Comparison of ENCODE assay signal across 8 cellular contexts in the genomic region with DNA sequence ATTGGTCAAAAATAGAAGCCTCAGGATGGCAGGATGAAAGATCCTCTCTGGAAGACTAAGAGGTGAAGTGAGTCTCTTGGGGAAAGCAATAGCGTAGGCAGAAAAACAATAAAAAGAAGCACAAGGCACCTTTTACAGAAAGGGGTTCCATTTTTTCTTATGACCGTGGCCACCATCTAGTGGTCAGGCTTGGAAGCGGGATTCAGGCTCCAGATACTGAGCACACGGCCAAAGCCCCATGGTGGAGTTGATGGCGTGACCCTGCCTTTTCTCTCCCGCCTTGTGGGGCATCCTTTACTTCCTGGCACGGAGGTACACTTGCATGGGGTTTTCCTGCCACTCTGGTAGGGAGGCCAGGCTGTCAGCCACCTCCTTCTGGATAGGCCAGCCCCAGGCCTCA. TPM values are rescaled to one million over a fixed set of nuclear protein-coding genes. Genes with fewer than 3 reads are reported as not detected.
DNase-seq lines count a peak whose midpoint lies in the region; ATAC-seq, FAIRE-seq and TF ChIP-seq lines count a peak whose summit lies in the region.
"Not testable (repeated sequence)": the region's sequence is repeated elsewhere in the genome, so short reads cannot be mapped to it uniquely, and the experiment has no call there.

No MANE protein-coding gene starts in this region.

- H3K4me3 ChIP-seq in body of pancreas, pancreas: not testable (repeated sequence)

- H3K9me3 ChIP-seq in body of pancreas, pancreas: not testable (repeated sequence)

- not testable (repeated sequence) for TF ChIP-seq POLR2A in body of pancreas (IDR thresholded peaks at IDR 0.05)

- peak; percentile 88 for ATAC-seq in GM18502 (IDR thresholded peaks at IDR 0.05; ENCODE audit: poor library complexity, unreplicated experiment)
- ATAC-seq in GM19351 (IDR thresholded peaks at IDR 0.05; ENCODE audit: unreplicated experiment) = peak; percentile 82
- peak; percentile 83 for ATAC-seq in GM21528 (IDR thresholded peaks at IDR 0.05; ENCODE audit: low FRiP score, unreplicated experiment)
- ATAC-seq in HG02678 (IDR thresholded peaks at IDR 0.05; ENCODE audit: unreplicated experiment) = peak; percentile 76
- ATAC-seq in HG03095 (IDR thresholded peaks at IDR 0.05; ENCODE audit: unreplicated experiment) = peak; percentile 76
- ATAC-seq in HG03520 (IDR thresholded peaks at IDR 0.05; ENCODE audit: unreplicated experiment) = peak; percentile 87
- peak; percentile 38 for ATAC-seq in body of pancreas
- ATAC-seq in pancreas = peak in 3 of 4 donors; percentile 67 to 81 (median 70)

- H3K36me3 ChIP-seq in body of pancreas (replicated peaks in 1 of 2; ENCODE audit: insufficient read depth in 1 of 2, low read depth in 2 of 2); pancreas: not testable (repeated sequence)

- not testable (repeated sequence) for H3K4me1 ChIP-seq in body of pancreas, pancreas

- not testable (repeated sequence) for FAIRE-seq in pancreas (lab: Jason Lieb, UNC)

- not testable (repeated sequence) for H3K27me3 ChIP-seq in body of pancreas, pancreas

- DNase-seq in body of pancreas, pancreas: not testable (repeated sequence)

- TF ChIP-seq CTCF in body of pancreas (IDR thresholded peaks at IDR 0.05); pancreas (IDR thresholded peaks at IDR 0.05): not testable (repeated sequence)

- H3K27ac ChIP-seq in body of pancreas, pancreas: not testable (repeated sequence)

- intact Hi-C loops in body of pancreas (cut with DNase I); pancreas (cut with DNase I): not testable (repeated sequence)

- no CpG with 5 or more reads among the region's 7 CpGs for WGBS in body of pancreas, 2 donors
- WGBS in pancreas, 2 donors = no CpG with 5 or more reads among the region's 7 CpGs

RNA-seq across cellular contexts. Expression of a gene that starts 18.6 kb away (rescaled TPM):
- 1 to 10 TPM in 1 of 2 donors, under 1 TPM in 1; 0.66 to 3.4 TPM for total RNA-seq in body of pancreas
- total RNA-seq in pancreas = 1 to 10 TPM in 3 of 6 donors, under 1 TPM in 3; 0.67 to 2.3 (median 1.0) TPM
- polyA plus RNA-seq in pancreas = 1 to 10 TPM; 1.4 to 6.3 TPM

Comparison
In these comparisons a context has a peak if more than half of its experiments do, and no peak if none do; other contexts are left out.
1. ATAC-seq: peak in every context shown above with its lines; median percentile 88 in GM18502; 87 in HG03520; 83 in GM21528; 82 in GM19351; 76 in HG02678; 76 in HG03095; 70 in pancreas; 38 in body of pancreas.